In genomic region chr9:123364241-123364824, GRCh38 we compare ENCODE assay signal across 13 cellular contexts. TPM values are rescaled to one million over a fixed set of nuclear protein-coding genes. Genes with fewer than 3 reads are reported as not detected.
DNase-seq lines count a peak whose midpoint lies in the region; ATAC-seq and TF ChIP-seq lines count a peak whose summit lies in the region.
"Had no signal": no experiment of that assay in that cellular context is flagged by ENCODE, and none has a peak within 500 bp of the region (broad histone marks: within the 10 kb centered on the region; RNA-seq: fewer than 3 reads in every experiment).

No MANE protein-coding gene starts in this region.

- no peaks in the 10 kb centered on the region for H3K9me3 ChIP-seq in smooth muscle cell (replicated peaks; ENCODE audit: low read depth)

- peaks cover 4% of the 10 kb centered on the region for H3K79me2 ChIP-seq in smooth muscle cell (ENCODE audit: low read depth)

- H3K4me2 ChIP-seq in smooth muscle cell, result peak overlapping the region; percentile 62
- H3K4me2 ChIP-seq: PC-9 had no signal

- H3F3A ChIP-seq in smooth muscle cell (ENCODE audit: low read depth), result peaks cover 15% of the 10 kb centered on the region

- no peak overlapping the region for H3K27ac Mint-ChIP-seq in natural killer cell
- H3K27ac Mint-ChIP-seq: activated T-cell treated with anti-CD3 and anti-CD28 coated beads, Interleukin-2, amount 50 U/mL, for 72 hours had no signal

- peaks cover 36% of the 10 kb centered on the region for H3K4me1 ChIP-seq in smooth muscle cell (ENCODE audit: low read depth)

- in situ Hi-C loops in brain microvascular endothelial cell (cut with HindIII; ENCODE audit: low pct_ligation_motif_present, low sequenced_read_pairs), result no loop called here

- H3K36me3 Mint-ChIP-seq in natural killer cell, result no peaks in the 10 kb centered on the region

- H3K4me3 ChIP-seq in brain microvascular endothelial cell (ENCODE audit: low read depth, low read length), result no peak overlapping the region
- H3K4me3 ChIP-seq in smooth muscle cell, result no peak overlapping the region
- H3K4me3 ChIP-seq: PC-9 had no signal

- ATAC-seq in natural killer cell (no peak), HG03108 (IDR thresholded peaks at IDR 0.05; ENCODE audit: unreplicated experiment) (no peak), GM19351 (IDR thresholded peaks at IDR 0.05; ENCODE audit: unreplicated experiment) (no peak), HG02973 (IDR thresholded peaks at IDR 0.05; ENCODE audit: unreplicated experiment) (no peak)
- ATAC-seq: activated T-cell treated with anti-CD3 and anti-CD28 coated beads, Interleukin-2, amount 50 U/mL, for 72 hours; stimulated activated naive CD8-positive, alpha-beta T cell treated with anti-CD3 and anti-CD28 coated beads, Interleukin-15, Interleukin-2, amounts not matched to agents 100 U/mL and 50 U/mL, for 24 hours had no signal

- H2AFZ ChIP-seq in smooth muscle cell (ENCODE audit: low read depth), result no peak overlapping the region
- H2AFZ ChIP-seq: PC-9 had no signal

- H3K9ac ChIP-seq in smooth muscle cell (ENCODE audit: low read depth), result peak overlapping the region; percentile 48

- H3K4me1 Mint-ChIP-seq in natural killer cell, result peaks cover 0 to 4% of the 10 kb centered on the region in 2 donors

- TF ChIP-seq CTCF in brain microvascular endothelial cell (IDR thresholded peaks at IDR 0.05; ENCODE audit: low read depth, low read length, missing control alignments) (no peak), smooth muscle cell (IDR thresholded peaks at IDR 0.05; ENCODE audit: borderline replicate concordance, insufficient read depth, poor library complexity, severe bottlenecking) (no peak), natural killer cell (IDR thresholded peaks at IDR 0.05) (no peak)

- peaks cover 4% of the 10 kb centered on the region for H3K27me3 ChIP-seq in brain microvascular endothelial cell (replicated peaks)
- H3K27me3 ChIP-seq in smooth muscle cell (ENCODE audit: low read depth), result no peaks in the 10 kb centered on the region

- H3K36me3 ChIP-seq in brain microvascular endothelial cell (replicated peaks), result no peaks in the 10 kb centered on the region
- H3K36me3 ChIP-seq in smooth muscle cell (ENCODE audit: low read depth), result no peaks in the 10 kb centered on the region

- H3K9me3 Mint-ChIP-seq in natural killer cell, result no peaks in the 10 kb centered on the region
- H3K9me3 Mint-ChIP-seq: activated T-cell treated with anti-CD3 and anti-CD28 coated beads, Interleukin-2, amount 50 U/mL, for 72 hours had no signal

- intact Hi-C loops in natural killer cell (cut with micrococcal nuclease), result no loop called here

- peaks cover 0 to 6% of the 10 kb centered on the region in 2 donors for H3K27me3 Mint-ChIP-seq in natural killer cell (ENCODE audit: low read depth in 2 of 2)

- H3K4me3 Mint-ChIP-seq in natural killer cell, result no peak overlapping the region
- H3K4me3 Mint-ChIP-seq: activated T-cell treated with anti-CD3 and anti-CD28 coated beads, Interleukin-2, amount 50 U/mL, for 72 hours had no signal

- WGBS in smooth muscle cell (ENCODE audit: low lambda C conversion rate), result 21% methylated on average over 9 of the region's 11 CpGs

- H4K20me1 ChIP-seq in smooth muscle cell (ENCODE audit: low read depth), result no peaks in the 10 kb centered on the region

- peak; percentile 85 for DNase-seq in HK-2 (ENCODE audit: unreplicated experiment)
- peak; percentile 13 for DNase-seq in brain microvascular endothelial cell
- DNase-seq in kidney tubule cell (ENCODE audit: low spot score), result peak; percentile 90
- DNase-seq in smooth muscle cell (lab: John Stamatoyannopoulos, UW; ENCODE audit: unreplicated experiment), result peak; percentile 65
- no peak for DNase-seq in natural killer cell
- DNase-seq: activated T-cell treated with anti-CD3 and anti-CD28 coated beads, Interleukin-2, amount 50 U/mL, for 72 hours; NCI-H2029 treated with DMSO at 0.1 percent for 48 hours; PC-9; stimulated activated CD4-positive, alpha-beta T cell treated with anti-CD3 and anti-CD28 coated beads, Interleukin-2, amount 100 ng/mL, for 24 hours; stimulated activated naive CD8-positive, alpha-beta T cell treated with anti-CD3 and anti-CD28 coated beads, Interleukin-15, Interleukin-2, amounts not matched to agents 100 U/mL and 50 U/mL, for 24 hours had no signal

- H3K27ac ChIP-seq in brain microvascular endothelial cell (no peak overlapping the region), smooth muscle cell (ENCODE audit: low read depth) (peak overlapping the region; percentile 86)
- H3K27ac ChIP-seq: PC-9 had no signal

RNA-seq across cellular contexts. Expression of gene CRB2, which starts 8.3 kb away (rescaled TPM):
- total RNA-seq in smooth muscle cell (3.1 and 3.8 TPM in 2 replicates), natural killer cell (not detected)
- polyA plus RNA-seq in smooth muscle cell, result 0.87 and 1.7 TPM in 2 replicates
- total RNA-seq: activated T-cell treated with anti-CD3 and anti-CD28 coated beads, Interleukin-2, amount 50 U/mL, for 72 hours; PC-9 had no signal
